ENCODE assay signal across 24 cellular contexts in genomic region chr3:17065315-17065714, GRCh38.
DNase-seq lines count a peak whose midpoint lies in the region; ATAC-seq, FAIRE-seq and TF ChIP-seq lines count a peak whose summit lies in the region.
"Had no signal": no experiment of that assay in that cellular context is flagged by ENCODE, and none has a peak within 500 bp of the region (broad histone marks: within the 10 kb centered on the region; RNA-seq: fewer than 3 reads in every experiment).

No MANE protein-coding gene starts in this region.

- H3K4me3 Mint-ChIP-seq in CD4-positive, alpha-beta memory T cell: no peak overlapping the region
- H3K4me3 Mint-ChIP-seq: activated CD4-positive, alpha-beta memory T cell treated with anti-CD3 and anti-CD28 coated beads, Interleukin-2, amount 10 ng/mL, durations not matched to agents 7 days and 5 days; CD4-positive, CD25-positive, alpha-beta regulatory T cell; HFFc6; stimulated activated naive CD8-positive, alpha-beta T cell treated with anti-CD3 and anti-CD28 coated beads, Interleukin-15, Interleukin-2, amounts not matched to agents 100 ng/mL and 50 ng/mL, for 24 hours had no signal

- H3K4me1 Mint-ChIP-seq in CD4-positive, alpha-beta memory T cell: peaks cover 25 to 43% (median 30%) of the 10 kb centered on the region in 4 donors

- no peak overlapping the region for H3K4me2 ChIP-seq in K562 (ENCODE audit: insufficient read depth, low read length)

- no peak for DNase-seq in CD4-positive, alpha-beta memory T cell
- DNase-seq in COR-L47 (lab: John Stamatoyannopoulos, UW): peak; percentile 29
- DNase-seq in NCI-H345 (lab: John Stamatoyannopoulos, UW): peak; percentile 35
- no peak for DNase-seq in K562 (ENCODE audit: extremely low read depth in 1 of 4, low spot score in 3 of 4)
- DNase-seq in GDM1 (lab: John Stamatoyannopoulos, UW): no peak
- DNase-seq in occipital lobe (lab: John Stamatoyannopoulos, UW): no peak
- DNase-seq: activated CD4-positive, alpha-beta memory T cell treated with anti-CD3 and anti-CD28 coated beads, Interleukin-2, amount 10 ng/mL, durations not matched to agents 7 days and 5 days; activated gamma-delta T cell; activated T-cell treated with anti-CD3 and anti-CD28 coated beads for 4 hours; CD4-positive, CD25-positive, alpha-beta regulatory T cell; dermis blood vessel endothelial cell; HFFc6; mammary epithelial cell; NCI-H1048; NCI-H446; retina; stimulated activated CD4-positive, alpha-beta T cell treated with anti-CD3 and anti-CD28 coated beads, Interleukin-12 subunit alpha, Interleukin-12 subunit beta, amount 100 ng/mL, for 4 hours; stimulated activated CD4-positive, alpha-beta T cell treated with anti-CD3 and anti-CD28 coated beads, Interleukin-4, amount 100 ng/mL, for 4 hours; tibial artery had no signal

- WGBS in K562 (ENCODE audit: insufficient coverage, low coverage, missing lambda C conversion rate): 21% methylated on average over 2 of the region's 2 CpGs

- peaks cover 12% of the 10 kb centered on the region for H3K36me3 ChIP-seq in CD4-positive, alpha-beta memory T cell (ENCODE audit: insufficient read depth, low read length)
- no peaks in the 10 kb centered on the region for H3K36me3 ChIP-seq in K562 (ENCODE audit: control insufficient read depth, insufficient read depth, low read length)

- H3K36me3 Mint-ChIP-seq in CD4-positive, alpha-beta memory T cell: peaks cover 64 to 66% of the 10 kb centered on the region in 2 donors

- no peaks in the 10 kb centered on the region for H3K9me1 ChIP-seq in K562 (ENCODE audit: control insufficient read depth, insufficient read depth, low read length)

- intact Hi-C loops in CD4-positive, alpha-beta memory T cell (cut with micrococcal nuclease): no loop called here
- intact Hi-C loops in K562 (cut with micrococcal nuclease): no loop called here

- TF ChIP-seq POLR2A in K562 (conservative IDR thresholded peaks at IDR 0.05): no peak

- peak overlapping the region; percentile 3; the same call in 1 of the 2 replicates for H2AFZ ChIP-seq in K562 (ENCODE audit: low read depth, low read length)

- H4K20me1 ChIP-seq in K562 (replicated peaks; ENCODE audit: control insufficient read depth, insufficient read depth, low read length): no peaks in the 10 kb centered on the region

- no peak overlapping the region for H3K27ac ChIP-seq in CD4-positive, alpha-beta memory T cell (ENCODE audit: low read depth, low read length)
- H3K27ac ChIP-seq in K562 (ENCODE audit: extremely low read depth, low read depth, low read length): no peak overlapping the region
- H3K27ac ChIP-seq: cardiac muscle cell, tibial artery had no signal

- CTCF ChIA-PET in CD4-positive, alpha-beta memory T cell (lab: Charles Lee; ENCODE audit: partially characterized antibody): interaction anchor here (1.0 kb wide), 1 partner anchor 220 kb away, joined by 3 read pairs; no protein-coding TSS in a partner anchor
- CTCF ChIA-PET in K562 (lab: Yijun Ruan, JAX; ENCODE audit: low intra/inter-chr PET ratio): no interaction called here

- H3K27me3 ChIP-seq in CD4-positive, alpha-beta memory T cell (ENCODE audit: insufficient read depth, low read length): no peaks in the 10 kb centered on the region
- H3K27me3 ChIP-seq in K562 (ENCODE audit: control insufficient read depth in 2 of 2, insufficient read depth in 2 of 2, low read length in 2 of 2): no peaks in the 10 kb centered on the region
- H3K27me3 ChIP-seq: cardiac muscle cell, tibial artery had no signal

- TF ChIP-seq CTCF in K562 (IDR thresholded peaks at IDR 0.05 in 2 of 3, conservative IDR thresholded peaks at IDR 0.05 in 1 of 3; ENCODE audit: insufficient read depth in 2 of 3, low read depth in 1 of 3, low read length in 3 of 3): no peak

- no peak for ATAC-seq in K562
- ATAC-seq in HG03460 (IDR thresholded peaks at IDR 0.05; ENCODE audit: unreplicated experiment): no peak

- no peaks in the 10 kb centered on the region for H3K4me1 ChIP-seq in CD4-positive, alpha-beta memory T cell (ENCODE audit: insufficient read depth, low read length)
- H3K4me1 ChIP-seq in K562 (replicated peaks in 1 of 2; ENCODE audit: control insufficient read depth in 2 of 2, insufficient read depth in 2 of 2, low read length in 2 of 2): no peaks in the 10 kb centered on the region; a peak in 2 of 5 replicates

- no peak for FAIRE-seq in K562 (lab: Jason Lieb, UNC)
- FAIRE-seq: GM19239, HTR-8/SVneo had no signal

- H3K9me3 Mint-ChIP-seq in CD4-positive, alpha-beta memory T cell: peaks cover 0 to 5% (median 0%) of the 10 kb centered on the region in 8 donors
- H3K9me3 Mint-ChIP-seq: HFFc6; stimulated activated naive CD8-positive, alpha-beta T cell treated with anti-CD3 and anti-CD28 coated beads, Interleukin-15, Interleukin-2, amounts not matched to agents 100 ng/mL and 50 ng/mL, for 24 hours had no signal

- TF ChIP-seq RAD21 in K562 (CRISPR knock-in tag; conservative IDR thresholded peaks at IDR 0.05 in 1 of 2, IDR thresholded peaks at IDR 0.05 in 1 of 2): no peak

- no peaks in the 10 kb centered on the region for H3K27me3 Mint-ChIP-seq in CD4-positive, alpha-beta memory T cell
- H3K27me3 Mint-ChIP-seq: activated CD4-positive, alpha-beta memory T cell treated with anti-CD3 and anti-CD28 coated beads, Interleukin-2, amount 10 ng/mL, durations not matched to agents 7 days and 5 days; CD4-positive, CD25-positive, alpha-beta regulatory T cell; stimulated activated naive CD8-positive, alpha-beta T cell treated with anti-CD3 and anti-CD28 coated beads, Interleukin-15, Interleukin-2, amounts not matched to agents 100 ng/mL and 50 ng/mL, for 24 hours had no signal

- H3K27ac Mint-ChIP-seq in CD4-positive, alpha-beta memory T cell: peak overlapping the region in 4 of 7 donors; percentile 31 to 87 (median 64)
- H3K27ac Mint-ChIP-seq: activated CD4-positive, alpha-beta memory T cell treated with anti-CD3 and anti-CD28 coated beads, Interleukin-2, amount 10 ng/mL, durations not matched to agents 7 days and 5 days; CD4-positive, CD25-positive, alpha-beta regulatory T cell; HFFc6; stimulated activated naive CD8-positive, alpha-beta T cell treated with anti-CD3 and anti-CD28 coated beads, Interleukin-15, Interleukin-2, amounts not matched to agents 100 ng/mL and 50 ng/mL, for 24 hours had no signal

- POLR2A ChIA-PET in CD4-positive, alpha-beta memory T cell (lab: Charles Lee; ENCODE audit: partially characterized antibody): no interaction called here
- POLR2A ChIA-PET in K562 (lab: Yijun Ruan, JAX): no interaction called here

- no peaks in the 10 kb centered on the region for H3K9me3 ChIP-seq in CD4-positive, alpha-beta memory T cell (ENCODE audit: control insufficient read depth in 1 of 2, low read length in 2 of 2)
- H3K9me3 ChIP-seq in K562 (replicated peaks; ENCODE audit: control insufficient read depth, insufficient read depth, low read depth, low read length): no peaks in the 10 kb centered on the region
- H3K9me3 ChIP-seq: tibial artery had no signal

- no peak overlapping the region for H3K4me3 ChIP-seq in CD4-positive, alpha-beta memory T cell (ENCODE audit: low read length in 2 of 2)
- no peak overlapping the region for H3K4me3 ChIP-seq in K562
- H3K4me3 ChIP-seq: cardiac muscle cell, tibial artery had no signal

- no peak overlapping the region for H3K9ac ChIP-seq in K562 (ENCODE audit: insufficient read depth in 1 of 2, low read depth in 2 of 2, low read length in 2 of 2)

- TF ChIP-seq EP300 in K562 (IDR thresholded peaks at IDR 0.05; ENCODE audit: low read length): no peak

- in situ Hi-C loops in K562 (cut with MboI): no loop called here

- no TSS peak for BruUV-seq in K562 (replicated peaks; lab: Mats Ljungman, UMichigan)

- H3K79me2 ChIP-seq in K562 (ENCODE audit: control insufficient read depth, insufficient read depth, low read length): no peaks in the 10 kb centered on the region

TF ChIP-seq in K562, 482 proteins besides CTCF, POLR2A, EP300 and RAD21 (continues in another document):
- TF ChIP-seq RFX1 (IDR thresholded peaks at IDR 0.05) (no peak), ZNF780A (CRISPR knock-in tag; IDR thresholded peaks at IDR 0.05) (no peak), NBN (IDR thresholded peaks at IDR 0.05; ENCODE audit: low read depth) (no peak), ETV1 (tag; conservative IDR thresholded peaks at IDR 0.05; ENCODE audit: low read depth) (no peak), NKRF (IDR thresholded peaks at IDR 0.05; ENCODE audit: borderline replicate concordance) (no peak), ZBTB43 (CRISPR knock-in tag; IDR thresholded peaks at IDR 0.05) (no peak), ZNF551 (CRISPR knock-in tag; IDR thresholded peaks at IDR 0.05) (no peak), KHSRP (IDR thresholded peaks at IDR 0.05) (no peak), RBM22 (IDR thresholded peaks at IDR 0.05; ENCODE audit: low read depth, low read length, poor library complexity, severe bottlenecking) (no peak), BHLHE40 (IDR thresholded peaks at IDR 0.05; ENCODE audit: low read length) (no peak), EWSR1 (IDR thresholded peaks at IDR 0.05; ENCODE audit: borderline replicate concordance, low read depth, partially characterized antibody) (no peak)

Comparison
In these comparisons a context has a peak if more than half of its experiments do, and no peak if none do; other contexts are left out.
1. DNase-seq: peak in COR-L47 (single experiment) and NCI-H345 (single experiment); none in CD4-positive, alpha-beta memory T cell (0 of 5), K562 (0 of 4), GDM1 (single experiment) and occipital lobe (single experiment).